8 cellular contexts compared by ENCODE assay signal in the genomic region with DNA sequence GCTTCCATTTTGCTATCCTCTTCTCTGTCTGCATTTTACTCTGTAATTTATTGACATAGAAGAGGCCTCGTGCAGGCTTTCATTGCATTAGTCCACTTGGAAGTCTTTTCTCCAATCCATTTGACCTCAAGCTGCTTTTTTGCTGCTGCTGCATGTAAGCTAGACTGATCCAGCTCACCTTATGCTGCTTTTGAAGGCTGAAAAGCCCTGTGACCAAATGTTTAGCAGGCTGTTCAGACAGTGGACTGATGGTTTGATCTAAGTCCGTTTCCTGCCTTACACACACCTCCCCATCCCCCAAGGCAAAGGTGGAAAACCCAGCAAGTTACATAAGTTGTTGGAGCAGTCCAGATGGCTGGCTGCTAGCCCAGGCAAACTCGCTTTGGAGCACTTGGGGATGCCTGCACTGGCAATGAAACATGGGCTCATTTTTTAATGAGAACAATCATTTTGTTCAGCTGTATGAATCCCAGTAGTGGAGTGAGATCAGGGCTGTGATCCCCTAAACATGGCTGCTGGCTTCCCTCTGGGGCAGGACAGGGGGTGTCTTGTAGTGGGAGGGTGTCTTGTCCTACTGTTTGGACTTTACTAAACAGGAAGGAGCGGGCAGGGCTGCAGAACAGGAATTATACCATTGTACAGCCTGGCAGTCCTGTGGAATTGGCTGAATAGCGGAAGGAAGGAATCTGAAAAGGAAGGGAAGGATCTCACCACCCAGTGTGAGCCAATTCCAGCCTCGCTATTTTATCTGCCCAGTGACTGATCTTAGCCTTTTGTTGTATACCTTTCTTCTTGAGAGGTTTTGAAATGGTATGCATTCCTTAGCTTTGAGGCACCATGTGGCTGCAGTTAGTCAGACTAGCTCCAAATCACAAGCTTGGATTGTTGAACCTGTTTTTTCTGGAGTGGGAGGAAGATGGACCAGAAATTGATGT.
DNase-seq lines count a peak whose midpoint lies in the region; ATAC-seq, FAIRE-seq and TF ChIP-seq lines count a peak whose summit lies in the region.

No MANE protein-coding gene starts in this region.

- POLR2A ChIA-PET in activated CD4-positive, alpha-beta T cell treated with anti-CD3 and anti-CD28 coated beads for 36 hours (lab: Charles Lee), result no interaction called here
- POLR2A ChIA-PET in activated CD8-positive, alpha-beta T cell treated with anti-CD3 and anti-CD28 coated beads for 36 hours (lab: Charles Lee), result interaction anchor here (1.1 kb wide), 1 partner anchor 20 kb away, joined by 3 read pairs; no protein-coding TSS in a partner anchor

- peak overlapping the region; percentile 55 for H3K27ac Mint-ChIP-seq in activated CD4-positive, alpha-beta T cell treated with anti-CD3 and anti-CD28 coated beads for 36 hours
- no peak overlapping the region for H3K27ac Mint-ChIP-seq in activated CD4-positive, alpha-beta T cell treated with anti-CD3 and anti-CD28 coated beads, Interleukin-2, amount 10 ng/mL, durations not matched to agents 24 days and 14 days
- peak overlapping the region; percentile 81 for H3K27ac Mint-ChIP-seq in activated CD8-positive, alpha-beta T cell treated with anti-CD3 and anti-CD28 coated beads for 36 hours

- no peak for ATAC-seq in activated CD4-positive, alpha-beta T cell treated with anti-CD3 and anti-CD28 coated beads for 36 hours
- ATAC-seq in activated CD8-positive, alpha-beta T cell treated with anti-CD3 and anti-CD28 coated beads for 36 hours, result no peak
- ATAC-seq in GM18519 (IDR thresholded peaks at IDR 0.05; ENCODE audit: low FRiP score, unreplicated experiment), result no peak
- no peak for ATAC-seq in GM19463 (IDR thresholded peaks at IDR 0.05; ENCODE audit: unreplicated experiment)

- peaks cover 6% of the 10 kb centered on the region for H3K9me3 Mint-ChIP-seq in activated CD4-positive, alpha-beta T cell treated with anti-CD3 and anti-CD28 coated beads for 36 hours (ENCODE audit: low read depth)
- no peaks in the 10 kb centered on the region for H3K9me3 Mint-ChIP-seq in activated CD4-positive, alpha-beta T cell treated with anti-CD3 and anti-CD28 coated beads, Interleukin-2, amount 10 ng/mL, durations not matched to agents 24 days and 14 days
- peaks cover 1% of the 10 kb centered on the region for H3K9me3 Mint-ChIP-seq in activated CD8-positive, alpha-beta T cell treated with anti-CD3 and anti-CD28 coated beads for 36 hours

- no peaks in the 10 kb centered on the region for H3K27me3 Mint-ChIP-seq in activated CD4-positive, alpha-beta T cell treated with anti-CD3 and anti-CD28 coated beads for 36 hours
- H3K27me3 Mint-ChIP-seq in activated CD4-positive, alpha-beta T cell treated with anti-CD3 and anti-CD28 coated beads, Interleukin-2, amount 10 ng/mL, durations not matched to agents 24 days and 14 days, result no peaks in the 10 kb centered on the region
- H3K27me3 Mint-ChIP-seq in activated CD8-positive, alpha-beta T cell treated with anti-CD3 and anti-CD28 coated beads for 36 hours, result no peaks in the 10 kb centered on the region

- H3K36me3 Mint-ChIP-seq in activated CD4-positive, alpha-beta T cell treated with anti-CD3 and anti-CD28 coated beads for 36 hours (ENCODE audit: low read depth), result peaks cover 7% of the 10 kb centered on the region
- H3K36me3 Mint-ChIP-seq in activated CD4-positive, alpha-beta T cell treated with anti-CD3 and anti-CD28 coated beads, Interleukin-2, amount 10 ng/mL, durations not matched to agents 24 days and 14 days (ENCODE audit: low read depth), result peaks cover 14% of the 10 kb centered on the region
- peaks cover 11% of the 10 kb centered on the region for H3K36me3 Mint-ChIP-seq in activated CD8-positive, alpha-beta T cell treated with anti-CD3 and anti-CD28 coated beads for 36 hours (ENCODE audit: low read depth)

- TF ChIP-seq CTCF in activated CD8-positive, alpha-beta T cell treated with anti-CD3 and anti-CD28 coated beads for 36 hours (IDR thresholded peaks at IDR 0.05), result no peak

- intact Hi-C loops in activated CD4-positive, alpha-beta T cell treated with anti-CD3 and anti-CD28 coated beads for 36 hours (cut with DNase I, micrococcal nuclease), result no loop called here
- intact Hi-C loops in activated CD4-positive, alpha-beta T cell treated with anti-CD3 and anti-CD28 coated beads, Interleukin-2, amount 10 ng/mL, durations not matched to agents 24 days and 14 days (cut with micrococcal nuclease), result no loop called here
- intact Hi-C loops in activated CD8-positive, alpha-beta T cell treated with anti-CD3 and anti-CD28 coated beads for 36 hours (cut with micrococcal nuclease), result no loop called here

- DNase-seq in activated CD4-positive, alpha-beta T cell treated with anti-CD3 and anti-CD28 coated beads for 36 hours, result no peak
- no peak for DNase-seq in activated CD4-positive, alpha-beta T cell treated with anti-CD3 and anti-CD28 coated beads, Interleukin-2, amount 10 ng/mL, durations not matched to agents 24 days and 14 days
- no peak for DNase-seq in activated CD8-positive, alpha-beta T cell treated with anti-CD3 and anti-CD28 coated beads for 36 hours
- peak; percentile 27 to 46 for DNase-seq in frontal cortex (ENCODE audit: low spot score in 2 of 2)
- DNase-seq in occipital lobe (lab: John Stamatoyannopoulos, UW), result peak; percentile 78
- no peak for DNase-seq in COLO668 (lab: John Stamatoyannopoulos, UW; ENCODE audit: unreplicated experiment)

- no peak for FAIRE-seq in frontal cortex (lab: Jason Lieb, UNC)

- CTCF ChIA-PET in activated CD4-positive, alpha-beta T cell treated with anti-CD3 and anti-CD28 coated beads for 36 hours (lab: Charles Lee), result interaction anchor here (0.5 to 0.6 kb wide), 3 partner anchors 683 to 992 kb away, joined by 3 to 5 read pairs (median 3); no protein-coding TSS in a partner anchor
- CTCF ChIA-PET in activated CD8-positive, alpha-beta T cell treated with anti-CD3 and anti-CD28 coated beads for 36 hours (lab: Charles Lee), result interaction anchor here (1.0 to 1.4 kb wide), 3 partner anchors 9 to 59 kb away, joined by 3 to 4 read pairs (median 3); no protein-coding TSS in a partner anchor

- H3K4me1 Mint-ChIP-seq in activated CD4-positive, alpha-beta T cell treated with anti-CD3 and anti-CD28 coated beads for 36 hours, result peaks cover 38% of the 10 kb centered on the region
- H3K4me1 Mint-ChIP-seq in activated CD4-positive, alpha-beta T cell treated with anti-CD3 and anti-CD28 coated beads, Interleukin-2, amount 10 ng/mL, durations not matched to agents 24 days and 14 days, result peaks cover 57% of the 10 kb centered on the region
- H3K4me1 Mint-ChIP-seq in activated CD8-positive, alpha-beta T cell treated with anti-CD3 and anti-CD28 coated beads for 36 hours (ENCODE audit: low read depth), result peaks cover 57% of the 10 kb centered on the region

- H3K4me3 Mint-ChIP-seq in activated CD4-positive, alpha-beta T cell treated with anti-CD3 and anti-CD28 coated beads for 36 hours, result no peak overlapping the region
- no peak overlapping the region for H3K4me3 Mint-ChIP-seq in activated CD4-positive, alpha-beta T cell treated with anti-CD3 and anti-CD28 coated beads, Interleukin-2, amount 10 ng/mL, durations not matched to agents 24 days and 14 days
- H3K4me3 Mint-ChIP-seq in activated CD8-positive, alpha-beta T cell treated with anti-CD3 and anti-CD28 coated beads for 36 hours, result no peak overlapping the region

Comparison
In these comparisons a context has a peak if more than half of its experiments do, and no peak if none do; other contexts are left out.
1. DNase-seq: peak in frontal cortex (2 of 2) and occipital lobe (single experiment); none in activated CD4-positive, alpha-beta T cell treated with anti-CD3 and anti-CD28 coated beads for 36 hours (single experiment), activated CD4-positive, alpha-beta T cell treated with anti-CD3 and anti-CD28 coated beads, Interleukin-2, amount 10 ng/mL, durations not matched to agents 24 days and 14 days (single experiment), activated CD8-positive, alpha-beta T cell treated with anti-CD3 and anti-CD28 coated beads for 36 hours (single experiment) and COLO668 (single experiment).